Comparison of ENCODE assay signal across 1 cellular context in genomic region chr18:12701161-12701560, GRCh38.
TF ChIP-seq lines count a peak whose summit lies in the region.

No MANE protein-coding gene starts in this region.

TF ChIP-seq in endothelial cell of umbilical vein, 7 proteins besides CTCF, POLR2A, EP300 and RAD21:
- TF ChIP-seq EZH2 (IDR thresholded peaks at IDR 0.05; ENCODE audit: borderline replicate concordance, low read depth, low read length, severe bottlenecking): no peak
- no peak for TF ChIP-seq GATA2 (IDR thresholded peaks at IDR 0.05; ENCODE audit: insufficient read depth, insufficient read length, low read depth, low read length)
- no peak for TF ChIP-seq MAX (IDR thresholded peaks at IDR 0.05; ENCODE audit: insufficient read depth, insufficient read length)
- no peak for TF ChIP-seq FOS (IDR thresholded peaks at IDR 0.05; ENCODE audit: borderline replicate concordance, insufficient read depth, low read length)
- TF ChIP-seq JUN (IDR thresholded peaks at IDR 0.05; ENCODE audit: borderline replicate concordance, insufficient read depth, insufficient read length, low read depth): no peak
- no peak for TF ChIP-seq MYC (IDR thresholded peaks at IDR 0.05; ENCODE audit: low read depth, low read length)
- TF ChIP-seq POLR2AphosphoS5 (IDR thresholded peaks at IDR 0.05; ENCODE audit: insufficient read depth, low read depth, low read length): no peak
TF ChIP-seq in endothelial cell of umbilical vein: peak in this region for 0.
